In the genomic region with DNA sequence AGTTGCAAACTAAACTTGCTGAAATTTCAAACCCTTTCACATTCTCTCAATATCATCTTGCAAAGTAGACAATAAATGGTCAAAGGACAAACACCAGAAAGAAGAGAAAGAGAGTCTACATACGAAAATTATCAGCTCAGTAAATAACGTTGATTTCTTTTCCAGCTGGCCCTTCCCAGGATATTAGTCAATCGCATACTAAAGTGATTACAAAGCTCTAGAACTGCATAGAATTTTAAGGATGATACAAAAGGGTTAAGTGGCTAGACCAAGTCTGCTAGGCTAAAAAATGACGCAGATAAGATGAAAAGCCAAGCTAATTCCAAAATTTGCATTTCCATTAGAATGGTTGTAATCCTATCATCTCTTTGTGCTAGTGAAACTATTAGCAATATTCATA, we compare ENCODE assay signal across 30 cellular contexts.
DNase-seq lines count a peak whose midpoint lies in the region; ATAC-seq and TF ChIP-seq lines count a peak whose summit lies in the region.
"Had no signal": no experiment of that assay in that cellular context is flagged by ENCODE, and none has a peak within 500 bp of the region (broad histone marks: within the 10 kb centered on the region; RNA-seq: fewer than 3 reads in every experiment).

No MANE protein-coding gene starts in this region.

- POLR2A ChIA-PET in SK-N-SH (lab: Yijun Ruan, JAX): no interaction called here

- TF ChIP-seq RAD21 in SK-N-SH (IDR thresholded peaks at IDR 0.05; ENCODE audit: low read length): no peak

- no peaks in the 10 kb centered on the region for H3K9me3 ChIP-seq in SK-N-SH
- no peaks in the 10 kb centered on the region for H3K9me3 ChIP-seq in adipocyte (ENCODE audit: control insufficient read depth, low read length)
- H3K9me3 ChIP-seq in fibroblast of lung (ENCODE audit: control insufficient read depth, insufficient read depth, low read depth, low read length): no peaks in the 10 kb centered on the region
- H3K9me3 ChIP-seq in smooth muscle cell (replicated peaks; ENCODE audit: low read depth): no peaks in the 10 kb centered on the region
- H3K9me3 ChIP-seq: gastrocnemius medialis, left ventricle myocardium inferior, neutrophil, prostate gland, vagina had no signal

- H4K20me1 ChIP-seq in SK-N-SH (ENCODE audit: insufficient read depth) (no peaks in the 10 kb centered on the region), fibroblast of lung (ENCODE audit: control insufficient read depth, extremely low read depth, insufficient read depth, low read length) (no peaks in the 10 kb centered on the region), smooth muscle cell (ENCODE audit: low read depth) (no peaks in the 10 kb centered on the region)

- H3K4me1 ChIP-seq in SK-N-SH (ENCODE audit: control insufficient read depth in 1 of 2, insufficient read depth in 2 of 2, low read depth in 1 of 2, low read length in 1 of 2) (peaks cover 0 to 11% of the 10 kb centered on the region in 2 experiments; a peak in 1 of 4 replicates), adipocyte (ENCODE audit: control insufficient read depth, insufficient read depth, low read length) (no peaks in the 10 kb centered on the region), fibroblast of lung (ENCODE audit: control insufficient read depth, extremely low read depth, insufficient read depth, low read length) (no peaks in the 10 kb centered on the region), smooth muscle cell (ENCODE audit: low read depth) (no peaks in the 10 kb centered on the region)
- H3K4me1 ChIP-seq: gastrocnemius medialis, left ventricle myocardium inferior, prostate gland, vagina had no signal

- H3K4me2 ChIP-seq in SK-N-SH (no peak overlapping the region), fibroblast of lung (ENCODE audit: extremely low read depth, insufficient read depth, low read length) (no peak overlapping the region), smooth muscle cell (peak overlapping the region; percentile 5)
- H3K4me2 ChIP-seq: hepatocyte had no signal

- TF ChIP-seq CTCF in SK-N-SH (IDR thresholded peaks at IDR 0.05) (no peak), fibroblast of lung (conservative IDR thresholded peaks at IDR 0.05 in 1 of 2, IDR thresholded peaks at IDR 0.05 in 1 of 2; ENCODE audit: low read depth in 1 of 2, low read length in 2 of 2) (no peak), smooth muscle cell (IDR thresholded peaks at IDR 0.05; ENCODE audit: borderline replicate concordance, insufficient read depth, poor library complexity, severe bottlenecking) (no peak)

- H3K36me3 ChIP-seq in SK-N-SH (replicated peaks in 1 of 2; ENCODE audit: control insufficient read depth in 1 of 2, insufficient read depth in 2 of 2, low read length in 1 of 2): no peaks in the 10 kb centered on the region
- H3K36me3 ChIP-seq in adipocyte (ENCODE audit: control insufficient read depth, insufficient read depth, low read length, severe bottlenecking): no peaks in the 10 kb centered on the region
- H3K36me3 ChIP-seq in fibroblast of lung (ENCODE audit: control insufficient read depth, insufficient read depth, low read length): no peaks in the 10 kb centered on the region
- no peaks in the 10 kb centered on the region for H3K36me3 ChIP-seq in smooth muscle cell (ENCODE audit: low read depth)
- H3K36me3 ChIP-seq: gastrocnemius medialis, left ventricle myocardium inferior, neutrophil, prostate gland, vagina had no signal

- H3F3A ChIP-seq in SK-N-SH (replicated peaks; ENCODE audit: insufficient read depth): no peaks in the 10 kb centered on the region
- H3F3A ChIP-seq in smooth muscle cell (ENCODE audit: low read depth): no peaks in the 10 kb centered on the region

- no peak for TF ChIP-seq EP300 in SK-N-SH (IDR thresholded peaks at IDR 0.05; ENCODE audit: borderline replicate concordance in 1 of 2, low read depth in 1 of 2, low read length in 1 of 2)

- H3K79me2 ChIP-seq in SK-N-SH (ENCODE audit: insufficient read depth) (no peaks in the 10 kb centered on the region), fibroblast of lung (ENCODE audit: control insufficient read depth, insufficient read depth, low read length) (no peaks in the 10 kb centered on the region), smooth muscle cell (ENCODE audit: low read depth) (no peaks in the 10 kb centered on the region)
- H3K79me2 ChIP-seq: hepatocyte had no signal

- ATAC-seq in SK-N-SH treated with all-trans-retinoic acid at 6 μM for 48 hours (no peak), GM21390 (IDR thresholded peaks at IDR 0.05; ENCODE audit: unreplicated experiment) (no peak)
- ATAC-seq: activated T-helper 17 cell treated with anti-CD3 and anti-CD28 coated beads, Interleukin-2, amount 50 U/mL, for 72 hours; gastrocnemius medialis; Panc1; stimulated activated naive CD8-positive, alpha-beta T cell treated with anti-CD3 and anti-CD28 coated beads, Interleukin-15, Interleukin-2, amounts not matched to agents 100 U/mL and 50 U/mL, for 24 hours had no signal

- no peaks in the 10 kb centered on the region for H3K27me3 ChIP-seq in SK-N-SH (ENCODE audit: insufficient read depth)
- H3K27me3 ChIP-seq in adipocyte (replicated peaks; ENCODE audit: control insufficient read depth, insufficient read depth, low read length): no peaks in the 10 kb centered on the region
- no peaks in the 10 kb centered on the region for H3K27me3 ChIP-seq in fibroblast of lung (ENCODE audit: control insufficient read depth, insufficient read depth, low read length)
- H3K27me3 ChIP-seq in smooth muscle cell (ENCODE audit: low read depth): no peaks in the 10 kb centered on the region
- H3K27me3 ChIP-seq: gastrocnemius medialis, hepatocyte, neutrophil, vagina had no signal

- H3K9me2 ChIP-seq in SK-N-SH: no peaks in the 10 kb centered on the region

- WGBS in SK-N-SH (ENCODE audit: low lambda C conversion rate): 20% methylated on average over 4 of the region's 4 CpGs
- WGBS in smooth muscle cell (ENCODE audit: low lambda C conversion rate): 34% methylated on average over 4 of the region's 4 CpGs

- H3K9ac ChIP-seq in SK-N-SH: no peak overlapping the region
- H3K9ac ChIP-seq in adipocyte (ENCODE audit: low read length): no peak overlapping the region
- no peak overlapping the region for H3K9ac ChIP-seq in fibroblast of lung (ENCODE audit: insufficient read depth, low read length)
- no peak overlapping the region for H3K9ac ChIP-seq in smooth muscle cell (ENCODE audit: low read depth)

- CTCF ChIA-PET in SK-N-SH (lab: Yijun Ruan, JAX): no interaction called here

- H3K4me3 ChIP-seq in SK-N-SH (ENCODE audit: low read depth in 2 of 2, low read length in 1 of 2) (no peak overlapping the region), adipocyte (ENCODE audit: low read length) (no peak overlapping the region), fibroblast of lung (replicated peaks in 1 of 4; ENCODE audit: control extremely low read depth in 1 of 4, insufficient read depth in 1 of 4, low read depth in 3 of 4, low read length in 4 of 4) (no peak overlapping the region), smooth muscle cell (no peak overlapping the region)
- H3K4me3 ChIP-seq: gastrocnemius medialis, hepatocyte, left ventricle myocardium inferior, prostate gland, vagina had no signal

- no peak overlapping the region for H3K27ac ChIP-seq in SK-N-SH (ENCODE audit: low read depth in 2 of 2, low read length in 1 of 2)
- no peak overlapping the region for H3K27ac ChIP-seq in fibroblast of lung (ENCODE audit: insufficient read depth, low read length)
- H3K27ac ChIP-seq in smooth muscle cell (ENCODE audit: low read depth): no peak overlapping the region
- H3K27ac ChIP-seq: 22Rv1, gastrocnemius medialis, hepatocyte, left ventricle myocardium inferior, neutrophil, prostate gland, vagina had no signal

- H2AFZ ChIP-seq in SK-N-SH (ENCODE audit: low read depth): no peak overlapping the region
- no peak overlapping the region for H2AFZ ChIP-seq in fibroblast of lung (ENCODE audit: low read length)
- H2AFZ ChIP-seq in smooth muscle cell (ENCODE audit: low read depth): no peak overlapping the region
- H2AFZ ChIP-seq: hepatocyte had no signal

- DNase-seq in SK-N-SH (no peak), adipocyte (ENCODE audit: low read depth) (peak; percentile 36), fibroblast of lung (ENCODE audit: low read depth in 2 of 2) (peak; percentile 64 to 80), smooth muscle cell (lab: John Stamatoyannopoulos, UW; ENCODE audit: unreplicated experiment) (no peak), NCI-H1092 treated with DMSO at 0.1 percent for 48 hours (lab: John Stamatoyannopoulos, UW) (no peak), NCI-H187 (lab: John Stamatoyannopoulos, UW) (no peak)
- DNase-seq: activated CD4-positive, alpha-beta memory T cell treated with anti-CD3 and anti-CD28 coated beads, Interleukin-2, amount 10 ng/mL, durations not matched to agents 7 days and 5 days; activated CD4-positive, alpha-beta T cell treated with anti-CD3 and anti-CD28 coated beads for 1 hour; activated CD8-positive, alpha-beta memory T cell treated with anti-CD3 and anti-CD28 coated beads, Interleukin-2, amount 50 U/mL, for 48 hours; activated naive CD4-positive, alpha-beta T cell treated with anti-CD3 and anti-CD28 coated beads, Interleukin-2, amount 50 U/mL, for 16 hours; aorta; CD4-positive, alpha-beta memory T cell; DMS153; gastrocnemius medialis; GDM1; H7; left ventricle myocardium inferior; NCI-H1105 treated with DMSO at 0.1 percent for 48 hours; NCI-H2029 treated with DMSO at 0.1 percent for 48 hours; NCI-H526 treated with DMSO at 0.1 percent for 48 hours; stimulated activated naive CD8-positive, alpha-beta T cell treated with anti-CD3 and anti-CD28 coated beads, Interleukin-15, Interleukin-2, amounts not matched to agents 100 U/mL and 50 U/mL, for 24 hours had no signal

TF ChIP-seq in SK-N-SH, 30 proteins besides CTCF, POLR2A, EP300 and RAD21:
- TF ChIP-seq SMC3 (IDR thresholded peaks at IDR 0.05; ENCODE audit: low read depth, low read length) (no peak), ELF1 (IDR thresholded peaks at IDR 0.05) (no peak), TCF12 (IDR thresholded peaks at IDR 0.05) (0 out of 2 replicates have a peak, but pooled peaks have one; percentile 14), JUND (IDR thresholded peaks at IDR 0.05) (0 out of 2 replicates have a peak, but pooled peaks have one; percentile 1)

Comparison
In these comparisons a context has a peak if more than half of its experiments do, and no peak if none do; other contexts are left out.
1. DNase-seq: peak in adipocyte (single experiment) and fibroblast of lung (2 of 2); none in SK-N-SH (single experiment), smooth muscle cell (single experiment), NCI-H1092 treated with DMSO at 0.1 percent for 48 hours (single experiment) and NCI-H187 (0 of 2).